22 cellular contexts compared by ENCODE assay signal in the genomic region with DNA sequence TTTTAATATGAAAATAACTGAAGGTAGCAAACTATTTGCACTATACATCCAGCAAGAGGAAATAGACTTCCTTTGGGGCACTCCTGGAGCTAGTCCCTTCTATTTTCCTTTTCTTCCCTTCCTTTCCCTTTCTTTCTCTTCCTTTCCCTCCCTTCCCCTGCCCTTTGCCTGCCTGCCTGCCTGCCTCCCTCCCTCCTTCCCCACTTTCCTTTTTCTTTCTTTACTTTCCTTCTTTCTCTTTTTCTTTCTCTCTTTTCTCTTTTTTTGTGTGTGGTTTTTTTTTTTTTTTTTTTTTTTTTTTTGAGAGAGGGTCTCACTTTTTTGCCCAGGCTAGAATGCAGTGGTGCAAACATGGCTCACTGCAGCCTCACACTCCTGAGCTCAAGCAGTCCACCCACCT.
"Had no signal": no experiment of that assay in that cellular context is flagged by ENCODE, and none has a peak within 500 bp of the region (broad histone marks: within the 10 kb centered on the region; RNA-seq: fewer than 3 reads in every experiment).

No MANE protein-coding gene starts in this region.

- H3K4me3 Mint-ChIP-seq: activated B cell treated with CpG ODN at 0.5 μM for 24 hours; activated CD4-positive, alpha-beta T cell treated with anti-CD3 and anti-CD28 coated beads for 36 hours; activated naive CD4-positive, alpha-beta T cell treated with anti-CD3 and anti-CD28 coated beads, Interleukin-2, amount 50 U/mL, for 24 hours; activated naive CD8-positive, alpha-beta T cell treated with anti-CD3 and anti-CD28 coated beads, Interleukin-2, amount 50 U/mL, for 24 hours; nephron; stimulated activated naive CD8-positive, alpha-beta T cell treated with anti-CD3 and anti-CD28 coated beads, Interleukin-15, Interleukin-2, amounts not matched to agents 100 ng/mL and 50 ng/mL, for 24 hours; type B pancreatic cell had no signal

- H3K27ac Mint-ChIP-seq: activated B cell treated with CpG ODN at 0.5 μM for 24 hours; activated CD4-positive, alpha-beta T cell treated with anti-CD3 and anti-CD28 coated beads for 36 hours; activated naive CD4-positive, alpha-beta T cell treated with anti-CD3 and anti-CD28 coated beads, Interleukin-2, amount 50 U/mL, for 24 hours; activated naive CD8-positive, alpha-beta T cell treated with anti-CD3 and anti-CD28 coated beads, Interleukin-2, amount 50 U/mL, for 24 hours; type B pancreatic cell had no signal

- H3K27me3 Mint-ChIP-seq: activated B cell treated with CpG ODN at 0.5 μM for 24 hours; activated CD4-positive, alpha-beta T cell treated with anti-CD3 and anti-CD28 coated beads for 36 hours; activated naive CD4-positive, alpha-beta T cell treated with anti-CD3 and anti-CD28 coated beads, Interleukin-2, amount 50 U/mL, for 24 hours; activated naive CD8-positive, alpha-beta T cell treated with anti-CD3 and anti-CD28 coated beads, Interleukin-2, amount 50 U/mL, for 24 hours; stimulated activated naive CD8-positive, alpha-beta T cell treated with anti-CD3 and anti-CD28 coated beads, Interleukin-15, Interleukin-2, amounts not matched to agents 100 ng/mL and 50 ng/mL, for 24 hours; type B pancreatic cell had no signal

- H3K27ac ChIP-seq: breast epithelium, esophagus muscularis mucosa, foreskin keratinocyte, heart left ventricle, right lobe of liver, skin epidermis, uterus had no signal

- H3K4me3 ChIP-seq: breast epithelium, esophagus muscularis mucosa, heart left ventricle, right lobe of liver, skin epidermis, uterus had no signal

- ATAC-seq: activated CD4-positive, alpha-beta T cell treated with anti-CD3 and anti-CD28 coated beads for 36 hours; activated naive CD8-positive, alpha-beta T cell treated with anti-CD3 and anti-CD28 coated beads, Interleukin-2, amount 50 U/mL, for 24 hours; foreskin keratinocyte; heart left ventricle; right lobe of liver had no signal

- H3K4me1 ChIP-seq: foreskin keratinocyte had no signal

- H3K9me3 Mint-ChIP-seq: activated B cell treated with CpG ODN at 0.5 μM for 24 hours; activated naive CD4-positive, alpha-beta T cell treated with anti-CD3 and anti-CD28 coated beads, Interleukin-2, amount 50 U/mL, for 24 hours; activated naive CD8-positive, alpha-beta T cell treated with anti-CD3 and anti-CD28 coated beads, Interleukin-2, amount 50 U/mL, for 24 hours; nephron; stimulated activated naive CD8-positive, alpha-beta T cell treated with anti-CD3 and anti-CD28 coated beads, Interleukin-15, Interleukin-2, amounts not matched to agents 100 ng/mL and 50 ng/mL, for 24 hours; type B pancreatic cell had no signal

- DNase-seq: activated B cell treated with CpG ODN at 0.5 μM for 24 hours; activated CD4-positive, alpha-beta T cell treated with anti-CD3 and anti-CD28 coated beads for 36 hours; activated CD4-positive, alpha-beta T cell treated with anti-CD3 and anti-CD28 coated beads, Interleukin-2, amount 50 U/mL, for 48 hours; activated gamma-delta T cell; activated naive CD8-positive, alpha-beta T cell treated with anti-CD3 and anti-CD28 coated beads, Interleukin-2, amount 50 U/mL, for 24 hours; amygdala; central memory CD4-positive, alpha-beta T cell; foreskin keratinocyte; heart left ventricle; hypothalamus; posterior cingulate gyrus; right lobe of liver; stimulated activated CD4-positive, alpha-beta T cell treated with anti-CD3 and anti-CD28 coated beads, Interleukin-12 subunit alpha, Interleukin-12 subunit beta, amount 100 ng/mL, for 4 hours; stimulated activated CD4-positive, alpha-beta T cell treated with anti-CD3 and anti-CD28 coated beads, Interleukin-4, amount 100 ng/mL, for 1 hour; uterus had no signal

- H3K27me3 ChIP-seq: breast epithelium, esophagus muscularis mucosa, foreskin keratinocyte, heart left ventricle, right lobe of liver, uterus had no signal

- H3K36me3 ChIP-seq: breast epithelium, uterus had no signal

- H3K9me3 ChIP-seq: breast epithelium, esophagus muscularis mucosa, heart left ventricle, right lobe of liver, uterus had no signal
